Comparison of ENCODE assay signal across 9 cellular contexts in genomic region chr4:15479089-15479912, GRCh38. TPM values are rescaled to one million over a fixed set of nuclear protein-coding genes. Genes with fewer than 3 reads are reported as not detected.
A peak's percentile ranks its signal among the peaks of the same experiment; 100 is the strongest.
DNase-seq lines count a peak whose midpoint lies in the region.
"Had no signal": no experiment of that assay in that cellular context is flagged by ENCODE, and none has a peak within 500 bp of the region (broad histone marks: within the 10 kb centered on the region; RNA-seq: fewer than 3 reads in every experiment).

No MANE protein-coding gene starts in this region.

- no peak overlapping the region for H3K27ac Mint-ChIP-seq in activated CD4-positive, alpha-beta T cell treated with anti-CD3 and anti-CD28 coated beads, Interleukin-2, amount 10 ng/mL, durations not matched to agents 7 days and 5 days
- no peak overlapping the region for H3K27ac Mint-ChIP-seq in activated T-cell treated with anti-CD3 and anti-CD28 coated beads, Interleukin-2, amount 50 U/mL, for 24 hours
- H3K27ac Mint-ChIP-seq: naive thymus-derived CD4-positive, alpha-beta T cell had no signal

- H3K36me3 Mint-ChIP-seq in activated CD4-positive, alpha-beta T cell treated with anti-CD3 and anti-CD28 coated beads, Interleukin-2, amount 10 ng/mL, durations not matched to agents 7 days and 5 days (ENCODE audit: low read depth), result no peaks in the 10 kb centered on the region
- no peaks in the 10 kb centered on the region for H3K36me3 Mint-ChIP-seq in activated T-cell treated with anti-CD3 and anti-CD28 coated beads, Interleukin-2, amount 50 U/mL, for 24 hours (ENCODE audit: low read depth)

- H3K27me3 Mint-ChIP-seq in activated CD4-positive, alpha-beta T cell treated with anti-CD3 and anti-CD28 coated beads, Interleukin-2, amount 10 ng/mL, durations not matched to agents 7 days and 5 days, result no peaks in the 10 kb centered on the region
- H3K27me3 Mint-ChIP-seq in activated T-cell treated with anti-CD3 and anti-CD28 coated beads, Interleukin-2, amount 50 U/mL, for 24 hours, result no peaks in the 10 kb centered on the region

- DNase-seq in activated CD4-positive, alpha-beta T cell treated with anti-CD3 and anti-CD28 coated beads, Interleukin-2, amount 10 ng/mL, durations not matched to agents 7 days and 5 days, result peak; percentile 19
- DNase-seq in activated CD4-positive, alpha-beta T cell treated with anti-CD3 and anti-CD28 coated beads for 1 hour, result no peak
- DNase-seq in NCI-H1105 treated with DMSO at 0.1 percent for 48 hours (lab: John Stamatoyannopoulos, UW) (peak; percentile 70), SW 1271 (lab: John Stamatoyannopoulos, UW) (peak; percentile 59 to 84), fibroblast of gingiva (ENCODE audit: low read depth) (peak; percentile 79), mucosa of gallbladder (ENCODE audit: low spot score) (peak; percentile 40)
- no peak for DNase-seq in activated T-cell treated with anti-CD3 and anti-CD28 coated beads, Interleukin-2, amount 50 U/mL, for 24 hours
- no peak for DNase-seq in activated naive CD4-positive, alpha-beta T cell treated with anti-CD3 and anti-CD28 coated beads, Interleukin-2, amount 50 U/mL, for 16 hours

- no peak overlapping the region for H3K4me3 Mint-ChIP-seq in activated CD4-positive, alpha-beta T cell treated with anti-CD3 and anti-CD28 coated beads, Interleukin-2, amount 10 ng/mL, durations not matched to agents 7 days and 5 days
- no peak overlapping the region for H3K4me3 Mint-ChIP-seq in activated T-cell treated with anti-CD3 and anti-CD28 coated beads, Interleukin-2, amount 50 U/mL, for 24 hours
- H3K4me3 Mint-ChIP-seq: naive thymus-derived CD4-positive, alpha-beta T cell had no signal

- H3K4me1 Mint-ChIP-seq in activated CD4-positive, alpha-beta T cell treated with anti-CD3 and anti-CD28 coated beads, Interleukin-2, amount 10 ng/mL, durations not matched to agents 7 days and 5 days, result no peaks in the 10 kb centered on the region
- H3K4me1 Mint-ChIP-seq in activated T-cell treated with anti-CD3 and anti-CD28 coated beads, Interleukin-2, amount 50 U/mL, for 24 hours (ENCODE audit: low read depth), result no peaks in the 10 kb centered on the region
- H3K4me1 Mint-ChIP-seq: naive thymus-derived CD4-positive, alpha-beta T cell had no signal

- POLR2A ChIA-PET in activated CD4-positive, alpha-beta T cell treated with anti-CD3 and anti-CD28 coated beads, Interleukin-2, amount 10 ng/mL, durations not matched to agents 7 days and 5 days (lab: Charles Lee), result no interaction called here

- CTCF ChIA-PET in activated CD4-positive, alpha-beta T cell treated with anti-CD3 and anti-CD28 coated beads, Interleukin-2, amount 10 ng/mL, durations not matched to agents 7 days and 5 days (lab: Charles Lee), result interaction anchor here (1.5 kb wide), 2 partner anchors 10 to 15 kb away, joined by 4 to 5 read pairs; partner anchors contain the start of gene CC2D2A

- no peaks in the 10 kb centered on the region for H3K9me3 Mint-ChIP-seq in activated CD4-positive, alpha-beta T cell treated with anti-CD3 and anti-CD28 coated beads, Interleukin-2, amount 10 ng/mL, durations not matched to agents 7 days and 5 days
- H3K9me3 Mint-ChIP-seq in activated T-cell treated with anti-CD3 and anti-CD28 coated beads, Interleukin-2, amount 50 U/mL, for 24 hours, result no peaks in the 10 kb centered on the region

RNA-seq across cellular contexts. Expression of gene CC2D2A, which starts 9.6 kb away (rescaled TPM):
- not detected for total RNA-seq in activated CD4-positive, alpha-beta T cell treated with anti-CD3 and anti-CD28 coated beads, Interleukin-2, amount 10 ng/mL, durations not matched to agents 7 days and 5 days
- total RNA-seq in mucosa of gallbladder, result 29.9 TPM

RNA-seq across cellular contexts. Expression of gene C1QTNF7, which starts 51.5 kb away (rescaled TPM):
- not detected for total RNA-seq in activated CD4-positive, alpha-beta T cell treated with anti-CD3 and anti-CD28 coated beads, Interleukin-2, amount 10 ng/mL, durations not matched to agents 7 days and 5 days
- total RNA-seq in mucosa of gallbladder, result 28.2 TPM

Comparison
In these comparisons a context has a peak if more than half of its experiments do, and no peak if none do; other contexts are left out.
1. DNase-seq: peak in activated CD4-positive, alpha-beta T cell treated with anti-CD3 and anti-CD28 coated beads, Interleukin-2, amount 10 ng/mL, durations not matched to agents 7 days and 5 days (single experiment), NCI-H1105 treated with DMSO at 0.1 percent for 48 hours (single experiment), SW 1271 (2 of 2), fibroblast of gingiva (single experiment) and mucosa of gallbladder (single experiment); none in activated CD4-positive, alpha-beta T cell treated with anti-CD3 and anti-CD28 coated beads for 1 hour (single experiment), activated T-cell treated with anti-CD3 and anti-CD28 coated beads, Interleukin-2, amount 50 U/mL, for 24 hours (single experiment) and activated naive CD4-positive, alpha-beta T cell treated with anti-CD3 and anti-CD28 coated beads, Interleukin-2, amount 50 U/mL, for 16 hours (single experiment).
2. RNA of gene CC2D2A, which starts 9.6 kb away (total RNA-seq): 29.9 TPM in mucosa of gallbladder (single experiment); not detected in activated CD4-positive, alpha-beta T cell treated with anti-CD3 and anti-CD28 coated beads, Interleukin-2, amount 10 ng/mL, durations not matched to agents 7 days and 5 days; every median in the first group is over 10 times any median in the second.
3. RNA of gene C1QTNF7, which starts 51.5 kb away (total RNA-seq): 28.2 TPM in mucosa of gallbladder (single experiment); not detected in activated CD4-positive, alpha-beta T cell treated with anti-CD3 and anti-CD28 coated beads, Interleukin-2, amount 10 ng/mL, durations not matched to agents 7 days and 5 days; every median in the first group is over 10 times any median in the second.